Comparison of ENCODE assay signal across 8 cellular contexts in the genomic region with DNA sequence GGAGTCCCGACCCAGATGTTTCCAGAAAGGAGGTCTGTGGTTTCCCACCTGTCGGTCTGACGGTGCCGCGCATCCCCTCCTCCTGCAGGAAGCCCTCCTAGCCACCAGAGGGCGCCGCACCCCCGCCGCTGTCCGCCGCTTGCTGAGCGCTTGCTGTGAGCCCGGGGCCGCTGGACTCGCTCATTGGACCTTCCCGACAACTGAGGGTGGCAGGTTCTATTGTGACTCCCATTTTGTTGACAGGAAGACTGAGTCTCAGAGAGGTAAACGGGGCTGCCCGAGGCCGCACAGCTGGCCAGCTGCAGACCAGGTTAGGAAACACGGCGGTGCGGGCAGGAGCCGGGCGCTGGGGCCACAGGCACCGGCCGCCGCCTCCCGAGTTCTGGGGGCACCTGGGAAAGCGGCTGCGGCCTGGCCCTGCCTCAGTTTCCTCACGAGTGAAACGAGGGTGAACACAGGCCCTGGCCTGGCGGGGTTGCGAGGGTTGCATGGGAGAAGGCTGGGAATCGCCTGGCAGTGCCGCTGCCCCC.
DNase-seq lines count a peak whose midpoint lies in the region; ATAC-seq and TF ChIP-seq lines count a peak whose summit lies in the region.

No MANE protein-coding gene starts in this region.

- peak; percentile 61 for DNase-seq in AG20443 (ENCODE audit: low spot score)
- DNase-seq in MCF 10A (ENCODE audit: unreplicated experiment) = no peak
- peak; percentile 69 for DNase-seq in left lobe of liver (ENCODE audit: low spot score)
- DNase-seq in stimulated activated CD8-positive, alpha-beta memory T cell treated with anti-CD3 and anti-CD28 coated beads, Interleukin-12 subunit alpha, Interleukin-12 subunit beta, amount 100 ng/mL, for 24 hours (ENCODE audit: extremely low read depth) = peak; percentile 46
- DNase-seq in NCI-H748 treated with DMSO at 0.1 percent for 48 hours (lab: John Stamatoyannopoulos, UW) = no peak

- POLR2A ChIA-PET in MCF 10A (lab: Yijun Ruan, JAX) = no interaction called here

- H3K4me1 Mint-ChIP-seq in MCF 10A (ENCODE audit: insufficient read depth, unreplicated experiment) = peaks cover 7% of the 10 kb centered on the region

- ATAC-seq in left lobe of liver = peak; percentile 54
- no peak for ATAC-seq in HG03520 (IDR thresholded peaks at IDR 0.05; ENCODE audit: unreplicated experiment)

- peaks cover 17% of the 10 kb centered on the region for H3K4me1 ChIP-seq in HUES48 (ENCODE audit: control insufficient read depth, insufficient read depth, low read length)

- no peaks in the 10 kb centered on the region for H3K9me3 Mint-ChIP-seq in MCF 10A (ENCODE audit: unreplicated experiment)

- peak overlapping the region; percentile 43 for H3K4me3 ChIP-seq in HUES48 (ENCODE audit: low read depth, low read length)
- no peak overlapping the region for H3K4me3 ChIP-seq in WI38 (ENCODE audit: low read depth, low read length)

- no TSS peak for BruUV-seq in MCF 10A (replicated peaks; lab: Mats Ljungman, UMichigan)

- no peak overlapping the region for H3K4me3 Mint-ChIP-seq in MCF 10A (ENCODE audit: unreplicated experiment)

- TF ChIP-seq CTCF in WI38 (IDR thresholded peaks at IDR 0.05; ENCODE audit: low read depth, low read length) (peak; percentile 58), MCF 10A (IDR thresholded peaks at IDR 0.05; ENCODE audit: unreplicated experiment) (peak; percentile 56)

- CTCF ChIA-PET in MCF 10A (lab: Yijun Ruan, JAX) = interaction anchor here (0.6 kb wide), 2 partner anchors 28 to 254 kb away, joined by 3 to 4 read pairs; no protein-coding TSS in a partner anchor

- intact Hi-C loops in MCF 10A (cut with micrococcal nuclease) = no loop called here

- no peak overlapping the region for H3K9ac ChIP-seq in HUES48 (ENCODE audit: low read depth, low read length)

- H3K27ac ChIP-seq in HUES48 (ENCODE audit: low read depth, low read length) = no peak overlapping the region

- no peaks in the 10 kb centered on the region for H3K36me3 Mint-ChIP-seq in MCF 10A (ENCODE audit: insufficient read depth, unreplicated experiment)

- H3K27me3 Mint-ChIP-seq in MCF 10A (ENCODE audit: insufficient read depth, unreplicated experiment) = no peaks in the 10 kb centered on the region

- H3K27me3 ChIP-seq in HUES48 (ENCODE audit: control insufficient read depth, insufficient read depth, low read length) = no peaks in the 10 kb centered on the region

- H3K9me3 ChIP-seq in HUES48 (ENCODE audit: control insufficient read depth, insufficient read depth, low read length) = no peaks in the 10 kb centered on the region

- no peak overlapping the region for H3K27ac Mint-ChIP-seq in MCF 10A (ENCODE audit: low read depth, unreplicated experiment)

- H3K36me3 ChIP-seq in HUES48 (ENCODE audit: control insufficient read depth, insufficient read depth, low read length) = no peaks in the 10 kb centered on the region

Comparison
In these comparisons a context has a peak if more than half of its experiments do, and no peak if none do; other contexts are left out.
1. DNase-seq: peak in AG20443 (single experiment), left lobe of liver (single experiment) and stimulated activated CD8-positive, alpha-beta memory T cell treated with anti-CD3 and anti-CD28 coated beads, Interleukin-12 subunit alpha, Interleukin-12 subunit beta, amount 100 ng/mL, for 24 hours (single experiment); none in MCF 10A (single experiment) and NCI-H748 treated with DMSO at 0.1 percent for 48 hours (single experiment).